Comparison of ENCODE assay signal across 15 cellular contexts in genomic region chr12:269216-269615, GRCh38. TPM values are rescaled to one million over a fixed set of nuclear protein-coding genes. Genes with fewer than 3 reads are reported as not detected.
DNase-seq lines count a peak whose midpoint lies in the region; ATAC-seq and TF ChIP-seq lines count a peak whose summit lies in the region.
"Had no signal": no experiment of that assay in that cellular context is flagged by ENCODE, and none has a peak within 500 bp of the region (broad histone marks: within the 10 kb centered on the region; RNA-seq: fewer than 3 reads in every experiment).

No MANE protein-coding gene starts in this region.

- no peaks in the 10 kb centered on the region for H3K27me3 ChIP-seq in hepatocyte

- H3K9me2 ChIP-seq in hepatocyte (replicated peaks; ENCODE audit: insufficient read depth): no peaks in the 10 kb centered on the region

- H2AFZ ChIP-seq in hepatocyte: no peak overlapping the region

- no peaks in the 10 kb centered on the region for H4K20me1 ChIP-seq in hepatocyte (ENCODE audit: insufficient read depth, poor library complexity, severe bottlenecking)

- H3K4me2 ChIP-seq in hepatocyte: no peak overlapping the region

- TF ChIP-seq CTCF in hepatocyte (IDR thresholded peaks at IDR 0.05; ENCODE audit: poor library complexity): no peak

- H3K27ac ChIP-seq in hepatocyte: no peak overlapping the region
- H3K27ac ChIP-seq: 22Rv1, RWPE1 had no signal

- 62% methylated on average over 4 of the region's 4 CpGs for WGBS in hepatocyte (ENCODE audit: low lambda C conversion rate, missing lambda C conversion rate)

- no peaks in the 10 kb centered on the region for H3K79me2 ChIP-seq in hepatocyte

- peaks cover 4% of the 10 kb centered on the region for H3K4me1 ChIP-seq in hepatocyte (ENCODE audit: insufficient read depth)
- H3K4me1 ChIP-seq: BE2C had no signal

- no peaks in the 10 kb centered on the region for H3K36me3 ChIP-seq in hepatocyte (replicated peaks; ENCODE audit: insufficient read depth, low read depth)
- H3K36me3 ChIP-seq: BE2C had no signal

- no peak for ATAC-seq in HG02642 (IDR thresholded peaks at IDR 0.05; ENCODE audit: poor library complexity, unreplicated experiment)

- no peak overlapping the region for H3K4me3 ChIP-seq in hepatocyte

- DNase-seq in NCI-H1417 (lab: John Stamatoyannopoulos, UW) (peak in 2 of 3 experiments; percentile 21 to 44), NCI-H1417 treated with DMSO at 0.1 percent for 48 hours (lab: John Stamatoyannopoulos, UW) (no peak), RPMI7951 (ENCODE audit: low read depth) (peak; percentile 6), hepatocyte (ENCODE audit: low spot score) (peak; percentile 42), smooth muscle cell of the brain vasculature (ENCODE audit: low read depth, low spot score) (peak; percentile 83), NCI-H524 treated with DMSO at 0.1 percent for 48 hours (lab: John Stamatoyannopoulos, UW) (no peak), NCI-H446 treated with DMSO at 0.1 percent for 48 hours (lab: John Stamatoyannopoulos, UW) (no peak)
- DNase-seq: activated CD4-positive, alpha-beta T cell treated with anti-CD3 and anti-CD28 coated beads for 4 hours; BE2C; Calu3; erythroblast; NCI-H1436 had no signal

- no peaks in the 10 kb centered on the region for H3K9me3 ChIP-seq in hepatocyte (ENCODE audit: low read depth)
- H3K9me3 ChIP-seq: BE2C had no signal

RNA-seq across cellular contexts. Expression of gene SLC6A13, which starts 6.6 kb away (rescaled TPM):
- 0.36 TPM in 1 of 2 replicates, not detected in the other for total RNA-seq in RPMI7951 (2014; rRNA removed; shearing (Covaris generic))
- total RNA-seq in hepatocyte: 1.9 and 3.8 TPM in 2 replicates
- polyA plus RNA-seq in hepatocyte: 5.9 and 13.0 TPM in 2 replicates

RNA-seq across cellular contexts. Expression of gene SLC6A12, which starts 55.3 kb away (rescaled TPM):
- total RNA-seq in RPMI7951 (2014; rRNA removed; shearing (Covaris generic)): not detected in 2 replicates
- total RNA-seq in hepatocyte: 7.9 and 10.3 TPM in 2 replicates
- polyA plus RNA-seq in hepatocyte: 3.9 and 6.1 TPM in 2 replicates

Comparison
In these comparisons a context has a peak if more than half of its experiments do, and no peak if none do; other contexts are left out.
1. DNase-seq: peak in NCI-H1417 (2 of 3), RPMI7951 (single experiment), hepatocyte (single experiment) and smooth muscle cell of the brain vasculature (single experiment); none in NCI-H1417 treated with DMSO at 0.1 percent for 48 hours (single experiment), NCI-H524 treated with DMSO at 0.1 percent for 48 hours (single experiment) and NCI-H446 treated with DMSO at 0.1 percent for 48 hours (single experiment).